ENCODE assay signal across 3 cellular contexts in the genomic region with DNA sequence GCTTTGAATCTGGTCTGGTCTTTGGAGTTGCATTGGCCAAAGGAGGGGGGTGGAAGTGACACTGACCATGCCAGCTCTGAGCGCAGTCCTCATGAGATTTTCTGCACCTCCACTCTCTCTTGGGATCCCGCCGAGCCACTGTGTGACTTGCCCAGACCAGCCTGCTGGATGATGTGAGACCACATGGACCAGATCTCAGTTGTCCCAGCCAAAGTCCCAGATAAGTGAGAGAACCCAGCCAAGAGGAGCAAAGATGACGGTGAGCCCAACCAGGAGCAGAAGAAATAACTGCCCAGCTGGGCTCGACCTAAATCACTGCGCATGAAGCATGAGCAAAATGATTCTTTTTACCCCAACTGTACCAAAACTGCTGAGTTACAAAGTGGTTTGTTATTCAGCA.
"Had no signal": no experiment of that assay in that cellular context is flagged by ENCODE, and none has a peak within 500 bp of the region (broad histone marks: within the 10 kb centered on the region; RNA-seq: fewer than 3 reads in every experiment).

No MANE protein-coding gene starts in this region.

- H3K4me3 ChIP-seq: GM12878 had no signal

- DNase-seq: GDM1, GF-D8 had no signal

- ATAC-seq: GM12878 had no signal
